Comparison of ENCODE assay signal across 8 cellular contexts in the genomic region with DNA sequence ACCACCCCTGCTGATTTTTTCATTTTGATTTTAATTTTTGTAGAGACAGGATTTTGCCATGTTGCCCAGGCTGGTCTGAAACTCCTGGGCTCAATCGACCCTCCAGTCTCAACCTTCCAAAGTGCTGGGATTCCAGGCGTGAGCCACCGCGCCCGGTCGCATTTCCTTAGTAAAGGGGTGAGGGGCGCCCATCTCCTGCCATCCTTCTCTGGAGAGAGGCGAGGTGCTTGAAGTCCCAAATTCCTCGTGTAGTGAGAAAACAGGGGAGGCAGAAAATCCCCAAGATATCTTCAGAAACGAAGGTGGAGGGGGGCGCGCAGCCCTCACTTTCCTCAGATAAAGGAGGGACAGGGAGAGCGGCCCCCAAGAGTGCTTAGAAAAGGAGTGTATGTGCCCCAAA. TPM values are rescaled to one million over a fixed set of nuclear protein-coding genes. Genes with fewer than 3 reads are reported as not detected.
DNase-seq lines count a peak whose midpoint lies in the region; ATAC-seq and TF ChIP-seq lines count a peak whose summit lies in the region.

No MANE protein-coding gene starts in this region.

- H3K9me3 Mint-ChIP-seq in activated naive CD4-positive, alpha-beta T cell treated with anti-CD3 and anti-CD28 coated beads, Interleukin-2, amount 50 U/mL, for 24 hours, result no peaks in the 10 kb centered on the region
- H3K9me3 Mint-ChIP-seq in brain (peaks cover 0 to 3% (median 0%) of the 10 kb centered on the region in 5 experiments), type B pancreatic cell (no peaks in the 10 kb centered on the region)

- POLR2A ChIA-PET in HEK293T (lab: Yijun Ruan, JAX), result interaction anchor here (1.0 to 2.1 kb wide), 4 partner anchors 10 to 20 kb away, joined by 3 to 21 read pairs (median 11); partner anchors contain the start of gene GATAD2A

- H3K36me3 Mint-ChIP-seq in activated naive CD4-positive, alpha-beta T cell treated with anti-CD3 and anti-CD28 coated beads, Interleukin-2, amount 50 U/mL, for 24 hours, result no peaks in the 10 kb centered on the region
- H3K36me3 Mint-ChIP-seq in brain (no peaks in the 10 kb centered on the region), type B pancreatic cell (no peaks in the 10 kb centered on the region)

- no peaks in the 10 kb centered on the region for H3K27me3 Mint-ChIP-seq in activated naive CD4-positive, alpha-beta T cell treated with anti-CD3 and anti-CD28 coated beads, Interleukin-2, amount 50 U/mL, for 24 hours
- H3K27me3 Mint-ChIP-seq in brain (peaks cover 4% of the 10 kb centered on the region), type B pancreatic cell (no peaks in the 10 kb centered on the region)

- no peaks in the 10 kb centered on the region for H3K36me3 ChIP-seq in lower lobe of right lung

- H3K27me3 ChIP-seq in lower lobe of right lung (ENCODE audit: low read depth), result no peaks in the 10 kb centered on the region

- H3K4me3 ChIP-seq in lower lobe of right lung, result peak overlapping the region; percentile 87

- peak overlapping the region; percentile 92 for H3K4me3 Mint-ChIP-seq in activated naive CD4-positive, alpha-beta T cell treated with anti-CD3 and anti-CD28 coated beads, Interleukin-2, amount 50 U/mL, for 24 hours
- H3K4me3 Mint-ChIP-seq in brain, result peak overlapping the region; percentile 69 to 87 (median 79)
- H3K4me3 Mint-ChIP-seq in type B pancreatic cell, result peak overlapping the region; percentile 76

- ATAC-seq in lower lobe of right lung (no peak), left lobe of liver (no peak)

- H3K27ac Mint-ChIP-seq in activated naive CD4-positive, alpha-beta T cell treated with anti-CD3 and anti-CD28 coated beads, Interleukin-2, amount 50 U/mL, for 24 hours, result no peak overlapping the region
- H3K27ac Mint-ChIP-seq in brain (peak overlapping the region in 2 of 5 experiments; percentile 61 to 83), type B pancreatic cell (peak overlapping the region; percentile 16)

- DNase-seq in activated naive CD4-positive, alpha-beta T cell treated with anti-CD3 and anti-CD28 coated beads, Interleukin-2, amount 50 U/mL, for 16 hours, result no peak
- DNase-seq in lower lobe of right lung (no peak), type B pancreatic cell (ENCODE audit: extremely low spot score, unreplicated experiment) (no peak), GM10266 (ENCODE audit: extremely low spot score) (no peak), left lobe of liver (ENCODE audit: low spot score) (no peak), HEK293T (ENCODE audit: extremely low spot score) (no peak)

- H3K9me3 ChIP-seq in lower lobe of right lung, result no peaks in the 10 kb centered on the region

- CTCF ChIA-PET in HEK293T (lab: Yijun Ruan, JAX), result no interaction called here

- peaks cover 33% of the 10 kb centered on the region for H3K4me1 Mint-ChIP-seq in activated naive CD4-positive, alpha-beta T cell treated with anti-CD3 and anti-CD28 coated beads, Interleukin-2, amount 50 U/mL, for 24 hours
- H3K4me1 Mint-ChIP-seq in brain, result peaks cover 31% of the 10 kb centered on the region
- H3K4me1 Mint-ChIP-seq in type B pancreatic cell (ENCODE audit: unreplicated experiment), result peaks cover 28% of the 10 kb centered on the region

- peak overlapping the region; percentile 93 for H3K27ac ChIP-seq in lower lobe of right lung

- intact Hi-C loops in lower lobe of right lung (cut with DNase I), result no loop called here

- TF ChIP-seq CTCF in brain (conservative IDR thresholded peaks at IDR 0.05) (no peak), lower lobe of right lung (IDR thresholded peaks at IDR 0.05) (no peak), type B pancreatic cell (conservative IDR thresholded peaks at IDR 0.05) (no peak), GM10266 (IDR thresholded peaks at IDR 0.05; ENCODE audit: control insufficient read depth, insufficient read depth, low read depth, missing control alignments) (no peak)

- peaks cover 51% of the 10 kb centered on the region for H3K4me1 ChIP-seq in lower lobe of right lung

TF ChIP-seq in HEK293T, 16 proteins besides CTCF, POLR2A, EP300 and RAD21:
- TF ChIP-seq PKNOX1 (IDR thresholded peaks at IDR 0.05) (no peak), NFRKB (IDR thresholded peaks at IDR 0.05) (no peak), FOXK2 (IDR thresholded peaks at IDR 0.05) (no peak), ARNT (IDR thresholded peaks at IDR 0.05) (no peak), ZNF384 (IDR thresholded peaks at IDR 0.05) (no peak), FOXM1 (IDR thresholded peaks at IDR 0.05; ENCODE audit: borderline replicate concordance) (no peak), SUZ12 (IDR thresholded peaks at IDR 0.05) (no peak), BHLHE40 (IDR thresholded peaks at IDR 0.05; ENCODE audit: borderline replicate concordance) (no peak), HDGF (IDR thresholded peaks at IDR 0.05; ENCODE audit: borderline replicate concordance) (no peak), ELF4 (IDR thresholded peaks at IDR 0.05) (no peak), CTBP1 (IDR thresholded peaks at IDR 0.05; ENCODE audit: borderline replicate concordance) (no peak), TARDBP (IDR thresholded peaks at IDR 0.05) (no peak), FOXA1 (IDR thresholded peaks at IDR 0.05) (no peak), L3MBTL2 (conservative IDR thresholded peaks at IDR 0.05) (no peak), SP1 (IDR thresholded peaks at IDR 0.05) (no peak), LEF1 (IDR thresholded peaks at IDR 0.05; ENCODE audit: borderline replicate concordance) (no peak)
TF ChIP-seq in HEK293T: peak in this region for 0.

RNA-seq across cellular contexts. Expression of gene GATAD2A, which starts 21.0 kb away (rescaled TPM):
- 40.0 TPM for polyA plus RNA-seq in brain (ENCODE audit: insufficient read depth, low read depth, low replicate concordance)
- total RNA-seq in lower lobe of right lung (84.0 TPM), type B pancreatic cell (ENCODE audit: low replicate concordance) (102 and 113 TPM in 2 replicates), left lobe of liver (36.1 TPM)
